In the genomic region with DNA sequence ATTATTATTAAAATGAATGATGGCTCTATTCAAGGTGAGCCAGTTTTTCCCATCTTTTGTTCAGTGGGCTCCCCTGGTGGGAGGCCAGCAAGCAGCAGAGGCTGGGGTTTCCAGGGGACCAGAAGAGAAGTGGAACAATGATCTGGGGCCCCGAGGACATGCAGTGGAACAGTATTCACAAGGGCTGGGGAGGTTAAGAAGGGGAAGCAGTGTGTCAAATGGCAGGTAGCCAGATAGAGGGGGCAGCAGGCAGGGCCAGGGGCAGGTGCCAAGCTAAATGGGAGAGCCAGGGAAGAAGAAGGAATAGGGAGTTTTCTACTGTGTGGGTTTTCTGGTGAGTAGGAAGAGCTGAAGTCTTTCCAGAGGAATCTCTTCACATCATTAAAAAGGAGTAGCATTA, we compare ENCODE assay signal across 24 cellular contexts. TPM values are rescaled to one million over a fixed set of nuclear protein-coding genes. Genes with fewer than 3 reads are reported as not detected.
DNase-seq lines count a peak whose midpoint lies in the region; ATAC-seq and TF ChIP-seq lines count a peak whose summit lies in the region.
"Had no signal": no experiment of that assay in that cellular context is flagged by ENCODE, and none has a peak within 500 bp of the region (broad histone marks: within the 10 kb centered on the region; RNA-seq: fewer than 3 reads in every experiment).

No MANE protein-coding gene starts in this region.

- H3K27me3 Mint-ChIP-seq in chondrocyte (ENCODE audit: low read depth) (no peaks in the 10 kb centered on the region), nephron progenitor cell (ENCODE audit: low read depth, poor library complexity) (peaks cover 3% of the 10 kb centered on the region)
- H3K27me3 Mint-ChIP-seq: activated B cell treated with CpG ODN at 0.5 μM for 24 hours, IgD-negative memory B cell had no signal

- H3K79me2 ChIP-seq in HCT116 (ENCODE audit: insufficient read depth, low read length), result no peaks in the 10 kb centered on the region

- H3K4me1 ChIP-seq in HCT116 (ENCODE audit: control insufficient read depth in 1 of 2, insufficient read depth in 2 of 2, low read length in 2 of 2) (peaks cover 58 to 94% of the 10 kb centered on the region in 2 experiments), tibial artery (peaks cover 0 to 61% (median 41%) of the 10 kb centered on the region in 4 donors)
- H3K4me1 ChIP-seq: prostate gland, thyroid gland had no signal

- 0 out of 2 replicates have a peak overlapping the region, but pooled peaks have one; percentile 11 for H3K4me2 ChIP-seq in HCT116 (ENCODE audit: low read length)

- no peaks in the 10 kb centered on the region for H3K36me3 ChIP-seq in HCT116 (ENCODE audit: control insufficient read depth in 1 of 2, insufficient read depth in 2 of 2, low read length in 2 of 2)
- H3K36me3 ChIP-seq in tibial artery, result peaks cover 8 to 16% (median 16%) of the 10 kb centered on the region in 3 donors
- H3K36me3 ChIP-seq: prostate gland, thyroid gland had no signal

- no peaks in the 10 kb centered on the region for H3K9me3 Mint-ChIP-seq in chondrocyte (ENCODE audit: low read depth)
- H3K9me3 Mint-ChIP-seq in nephron progenitor cell, result no peaks in the 10 kb centered on the region
- H3K9me3 Mint-ChIP-seq: activated B cell treated with CpG ODN at 0.5 μM for 24 hours; activated naive CD8-positive, alpha-beta T cell treated with anti-CD3 and anti-CD28 coated beads, Interleukin-2, amount 10 ng/mL, durations not matched to agents 7 days and 5 days; dendritic cell treated with granulocyte-macrophage colony-stimulating factor and Interleukin-4, amounts not matched to agents 40 ng/mL and 50 ng/mL, for 4 days had no signal

- H3K27me3 ChIP-seq in HCT116 (ENCODE audit: insufficient read depth, low read length), result no peaks in the 10 kb centered on the region
- H3K27me3 ChIP-seq in tibial artery, result no peaks in the 10 kb centered on the region
- H3K27me3 ChIP-seq: heart left ventricle, thyroid gland had no signal

- H3K9ac ChIP-seq in HCT116 (ENCODE audit: low read length), result no peak overlapping the region

- H3K36me3 Mint-ChIP-seq in chondrocyte (ENCODE audit: low read depth), result peaks cover 11% of the 10 kb centered on the region
- H3K36me3 Mint-ChIP-seq in nephron progenitor cell (ENCODE audit: low read depth), result no peaks in the 10 kb centered on the region
- H3K36me3 Mint-ChIP-seq: activated naive CD8-positive, alpha-beta T cell treated with anti-CD3 and anti-CD28 coated beads, Interleukin-2, amount 10 ng/mL, durations not matched to agents 7 days and 5 days had no signal

- BruUV-seq in HCT116 (replicated peaks; lab: Mats Ljungman, UMichigan), result no TSS peak

- no peak for DNase-seq in HCT116 (ENCODE audit: low read depth, low spot score)
- DNase-seq in chondrocyte (ENCODE audit: low spot score), result no peak
- DNase-seq in nephron progenitor cell, result no peak
- peak; percentile 16 to 46 for DNase-seq in tibial artery
- DNase-seq in NCI-H345 treated with DMSO at 0.1 percent for 48 hours (lab: John Stamatoyannopoulos, UW; ENCODE audit: unreplicated experiment), result no peak
- DNase-seq in NCI-H748 (lab: John Stamatoyannopoulos, UW; ENCODE audit: unreplicated experiment), result no peak
- DNase-seq: activated B cell treated with CpG ODN at 0.5 μM for 24 hours; activated CD4-positive, alpha-beta T cell treated with anti-CD3 and anti-CD28 coated beads, Interleukin-2, amount 50 U/mL, for 4 hours; activated CD8-positive, alpha-beta memory T cell treated with anti-CD3 and anti-CD28 coated beads, Interleukin-2, amount 50 U/mL, for 48 hours; activated naive CD8-positive, alpha-beta T cell treated with anti-CD3 and anti-CD28 coated beads, Interleukin-2, amount 10 ng/mL, durations not matched to agents 7 days and 5 days; H7; left ventricle myocardium superior; NCI-H1436; NCI-H2171; NCI-H524 treated with DMSO at 0.1 percent for 48 hours; stimulated activated CD4-positive, alpha-beta T cell treated with anti-CD3 and anti-CD28 coated beads, Interleukin-1b, Interleukin-23, amount 100 ng/mL, for 48 hours; T-helper 9 cell; thyroid gland had no signal

- H3K27ac Mint-ChIP-seq in chondrocyte (ENCODE audit: unreplicated experiment) (peak overlapping the region; percentile 46), nephron progenitor cell (peak overlapping the region; percentile 3)
- H3K27ac Mint-ChIP-seq: activated B cell treated with CpG ODN at 0.5 μM for 24 hours; activated naive CD8-positive, alpha-beta T cell treated with anti-CD3 and anti-CD28 coated beads, Interleukin-2, amount 10 ng/mL, durations not matched to agents 7 days and 5 days; dendritic cell treated with granulocyte-macrophage colony-stimulating factor and Interleukin-4, amounts not matched to agents 40 ng/mL and 50 ng/mL, for 4 days; IgD-negative memory B cell had no signal

- ATAC-seq in HCT116 (no peak), GM18858 (IDR thresholded peaks at IDR 0.05; ENCODE audit: unreplicated experiment) (no peak)
- ATAC-seq: left ventricle myocardium superior had no signal

- no peak for TF ChIP-seq RAD21 in HCT116 (IDR thresholded peaks at IDR 0.05; ENCODE audit: low read depth)

- intact Hi-C loops in HCT116 (cut with micrococcal nuclease), result no loop called here
- intact Hi-C loops in tibial artery (cut with DNase I; ENCODE audit: low total_unique reads), result loop anchor here (2.0 kb wide), 1 partner anchor 69 kb away; a partner anchor contains a TSS

- H3K4me3 Mint-ChIP-seq in chondrocyte (ENCODE audit: unreplicated experiment), result no peak overlapping the region
- H3K4me3 Mint-ChIP-seq in nephron progenitor cell, result no peak overlapping the region
- H3K4me3 Mint-ChIP-seq: activated B cell treated with CpG ODN at 0.5 μM for 24 hours; activated naive CD8-positive, alpha-beta T cell treated with anti-CD3 and anti-CD28 coated beads, Interleukin-2, amount 10 ng/mL, durations not matched to agents 7 days and 5 days; dendritic cell treated with granulocyte-macrophage colony-stimulating factor and Interleukin-4, amounts not matched to agents 40 ng/mL and 50 ng/mL, for 4 days; IgD-negative memory B cell had no signal

- TF ChIP-seq POLR2A in HCT116 (IDR thresholded peaks at IDR 0.05; ENCODE audit: borderline replicate concordance, extremely low read depth, insufficient read depth, insufficient read length), result no peak

- no peak overlapping the region for H2AFZ ChIP-seq in HCT116 (ENCODE audit: low read depth, low read length, poor library complexity, severe bottlenecking)

- RAD21 ChIA-PET in HCT116 (lab: Charles Lee; ENCODE audit: low non-redundant PET in 1 of 2, low total read pairs in 2 of 2, uncharacterized antibody in 2 of 2, unreplicated experiment in 2 of 2), result no interaction called here

- H3K9me3 ChIP-seq in HCT116 (ENCODE audit: control insufficient read depth in 1 of 2, insufficient read depth in 1 of 2, low read depth in 1 of 2, low read length in 2 of 2) (no peaks in the 10 kb centered on the region), tibial artery (no peaks in the 10 kb centered on the region)
- H3K9me3 ChIP-seq: heart left ventricle, prostate gland, thyroid gland had no signal

- H3K9me2 ChIP-seq in HCT116 (ENCODE audit: insufficient read depth), result no peaks in the 10 kb centered on the region

- H4K20me1 ChIP-seq in HCT116 (ENCODE audit: insufficient read depth), result no peaks in the 10 kb centered on the region

- peaks cover 39% of the 10 kb centered on the region for H3K4me1 Mint-ChIP-seq in chondrocyte (ENCODE audit: low read depth)
- H3K4me1 Mint-ChIP-seq in nephron progenitor cell, result peaks cover 46% of the 10 kb centered on the region
- H3K4me1 Mint-ChIP-seq: activated naive CD8-positive, alpha-beta T cell treated with anti-CD3 and anti-CD28 coated beads, Interleukin-2, amount 10 ng/mL, durations not matched to agents 7 days and 5 days had no signal

- POLR2A ChIA-PET in HCT116 (lab: Charles Lee), result interaction anchor here (1.3 kb wide), 1 partner anchor 9 kb away, joined by 4 read pairs; no protein-coding TSS in a partner anchor

- H3K27ac ChIP-seq in HCT116 (ENCODE audit: low read depth, low read length) (peak overlapping the region; percentile 22), tibial artery (peak overlapping the region; percentile 75 to 89)
- H3K27ac ChIP-seq: heart left ventricle, prostate gland, RWPE1, thyroid gland had no signal

- no peak for TF ChIP-seq CTCF in HCT116 (IDR thresholded peaks at IDR 0.05 in 2 of 3, conservative IDR thresholded peaks at IDR 0.05 in 1 of 3; ENCODE audit: borderline replicate concordance in 1 of 3, insufficient read depth in 1 of 3, low read depth in 2 of 3, low read length in 2 of 3)
- TF ChIP-seq CTCF in chondrocyte (IDR thresholded peaks at IDR 0.05), result no peak
- no peak for TF ChIP-seq CTCF in nephron progenitor cell (IDR thresholded peaks at IDR 0.05)
- TF ChIP-seq CTCF in tibial artery (IDR thresholded peaks at IDR 0.05), result no peak

- H3K4me3 ChIP-seq in HCT116 (replicated peaks in 1 of 2; ENCODE audit: low read depth in 1 of 2, low read length in 2 of 2) (no peak overlapping the region), tibial artery (no peak overlapping the region)
- H3K4me3 ChIP-seq: heart left ventricle, prostate gland, thyroid gland had no signal

- CTCF ChIA-PET in HCT116 (lab: Charles Lee), result interaction anchor here (2.8 kb wide), 1 partner anchor 17 kb away, joined by 7 read pairs; no protein-coding TSS in a partner anchor

TF ChIP-seq in HCT116, 20 proteins besides CTCF, POLR2A, EP300 and RAD21 (continues in another document):
- TF ChIP-seq FOSL1 (IDR thresholded peaks at IDR 0.05; ENCODE audit: low read depth) (no peak), TCF7L2 (IDR thresholded peaks at IDR 0.05; ENCODE audit: borderline replicate concordance, extremely low read depth, insufficient read depth, insufficient read length) (no peak), POLR2AphosphoS5 (IDR thresholded peaks at IDR 0.05; ENCODE audit: low read depth, low read length) (no peak), ZNF274 (IDR thresholded peaks at IDR 0.05; ENCODE audit: low read depth, low read length) (no peak), CBX3 (IDR thresholded peaks at IDR 0.05; ENCODE audit: low read depth) (no peak), JUND (IDR thresholded peaks at IDR 0.05) (no peak), EZH2phosphoT487 (IDR thresholded peaks at IDR 0.05; ENCODE audit: borderline replicate concordance) (no peak), CEBPB (IDR thresholded peaks at IDR 0.05; ENCODE audit: low read depth) (no peak), EGR1 (IDR thresholded peaks at IDR 0.05; ENCODE audit: low read depth) (no peak), ZFX (IDR thresholded peaks at IDR 0.05) (no peak), SRF (IDR thresholded peaks at IDR 0.05; ENCODE audit: low read depth) (no peak)
- TF ChIP-seq, protein P1, sequence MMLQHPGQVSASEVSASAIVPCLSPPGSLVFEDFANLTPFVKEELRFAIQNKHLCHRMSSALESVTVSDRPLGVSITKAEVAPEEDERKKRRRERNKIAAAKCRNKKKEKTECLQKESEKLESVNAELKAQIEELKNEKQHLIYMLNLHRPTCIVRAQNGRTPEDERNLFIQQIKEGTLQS (IDR thresholded peaks at IDR 0.05), result no peak
- TF ChIP-seq, protein P2, sequence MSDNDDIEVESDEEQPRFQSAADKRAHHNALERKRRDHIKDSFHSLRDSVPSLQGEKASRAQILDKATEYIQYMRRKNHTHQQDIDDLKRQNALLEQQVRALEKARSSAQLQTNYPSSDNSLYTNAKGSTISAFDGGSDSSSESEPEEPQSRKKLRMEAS (IDR thresholded peaks at IDR 0.05), result no peak

RNA-seq across cellular contexts. Expression of a gene that starts 55.9 kb away (rescaled TPM):
- total RNA-seq in HCT116 (2021; ENCODE audit: unreplicated experiment) (3.7 TPM), chondrocyte (19.2 to 51.0 TPM (median 50.6 TPM) in 3 replicates)
- 2.0 and 2.3 TPM in 2 replicates for polyA plus RNA-seq in HCT116 (2012)
- total RNA-seq: activated B cell treated with CpG ODN at 0.5 μM for 24 hours; activated naive CD8-positive, alpha-beta T cell treated with anti-CD3 and anti-CD28 coated beads, Interleukin-2, amount 10 ng/mL, durations not matched to agents 7 days and 5 days had no signal

Comparison
In these comparisons a context has a peak if more than half of its experiments do, and no peak if none do; other contexts are left out.
1. DNase-seq: peak in tibial artery (2 of 2); none in HCT116 (single experiment), chondrocyte (single experiment), nephron progenitor cell (single experiment), NCI-H345 treated with DMSO at 0.1 percent for 48 hours (single experiment) and NCI-H748 (single experiment).